Comparison of ENCODE assay signal across 2 cellular contexts in genomic region chr19:47458672-47459071, GRCh38.
TF ChIP-seq lines count a peak whose summit lies in the region.

No MANE protein-coding gene starts in this region.

TF ChIP-seq in A549, 52 proteins besides CTCF, POLR2A, EP300 and RAD21:
- no peak for TF ChIP-seq MAX (IDR thresholded peaks at IDR 0.05)
- TF ChIP-seq KDM1A (IDR thresholded peaks at IDR 0.05; ENCODE audit: low read depth), result no peak
- no peak for TF ChIP-seq NPAS2 (CRISPR knock-in tag; IDR thresholded peaks at IDR 0.05; ENCODE audit: borderline replicate concordance)
- TF ChIP-seq SREBF2 (IDR thresholded peaks at IDR 0.05), result no peak
- TF ChIP-seq ZC3H11A (IDR thresholded peaks at IDR 0.05), result no peak
- no peak for TF ChIP-seq NFE2L2 (conservative IDR thresholded peaks at IDR 0.05; ENCODE audit: low read length)
- TF ChIP-seq MAFK (IDR thresholded peaks at IDR 0.05; ENCODE audit: partially characterized antibody), result no peak
- no peak for TF ChIP-seq CBX8 (IDR thresholded peaks at IDR 0.05)
- TF ChIP-seq HDAC2 (IDR thresholded peaks at IDR 0.05), result no peak
- no peak for TF ChIP-seq RARB (CRISPR knock-in tag; IDR thresholded peaks at IDR 0.05)
- no peak for TF ChIP-seq ELK1 (IDR thresholded peaks at IDR 0.05; ENCODE audit: low read depth, low read length)
- TF ChIP-seq CEBPB (IDR thresholded peaks at IDR 0.05), result no peak
- TF ChIP-seq RFX5 (IDR thresholded peaks at IDR 0.05), result no peak
- TF ChIP-seq GATA3 (IDR thresholded peaks at IDR 0.05; ENCODE audit: borderline replicate concordance), result no peak

TF ChIP-seq in H1, 55 proteins besides CTCF, POLR2A, EP300 and RAD21:
- TF ChIP-seq CHD1 (IDR thresholded peaks at IDR 0.05; ENCODE audit: low read depth, low read length), result no peak
- TF ChIP-seq CHD2 (IDR thresholded peaks at IDR 0.05; ENCODE audit: low read length), result no peak
